8 cellular contexts compared by ENCODE assay signal in the genomic region with DNA sequence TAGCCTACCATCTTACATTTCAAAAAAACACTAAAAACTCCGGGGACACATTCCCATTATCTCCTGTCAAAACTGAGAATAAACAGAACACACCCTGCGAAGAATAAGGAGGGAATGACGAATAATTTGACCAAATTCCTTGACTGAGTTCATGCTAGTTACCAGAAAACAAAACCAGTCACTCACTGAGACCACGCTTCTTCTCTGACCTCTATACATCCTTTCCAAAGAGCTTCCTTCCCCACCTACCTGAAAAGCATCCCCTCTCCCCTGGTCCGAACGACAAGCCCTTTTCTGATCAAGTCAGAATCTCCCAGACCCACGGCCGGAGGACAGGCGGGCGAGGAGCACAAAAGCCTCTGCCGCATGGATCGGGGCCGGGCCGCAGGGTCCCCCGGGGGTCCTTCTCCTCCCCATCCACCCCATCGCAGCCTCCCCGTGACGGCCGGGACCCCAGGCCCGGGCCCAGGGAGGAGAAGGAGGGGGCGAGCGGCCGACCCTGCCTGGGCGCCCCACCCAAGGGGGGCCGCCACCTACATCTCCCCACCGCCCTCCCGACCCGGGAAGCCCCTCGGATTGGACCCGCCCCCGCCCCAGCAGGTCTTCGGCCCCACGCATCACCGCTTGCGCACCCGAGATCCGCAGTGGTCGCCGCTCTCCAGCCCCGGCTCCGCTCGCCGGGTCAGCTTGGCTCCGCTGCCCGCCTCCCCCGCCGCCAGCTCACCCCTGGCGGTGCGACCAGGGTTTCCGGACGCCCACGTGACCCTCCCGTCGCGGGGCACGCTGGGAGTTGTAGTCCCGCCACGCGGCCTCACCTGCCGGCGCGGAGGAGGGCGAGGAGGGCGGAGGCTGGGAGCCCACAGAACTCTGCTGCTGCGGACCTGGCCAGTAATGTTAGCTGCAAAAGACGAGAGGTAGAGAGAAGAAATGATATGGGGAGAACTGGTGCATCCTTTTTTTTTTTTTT. TPM values are rescaled to one million over a fixed set of nuclear protein-coding genes. Genes with fewer than 3 reads are reported as not detected.
DNase-seq lines count a peak whose midpoint lies in the region; ATAC-seq, FAIRE-seq and TF ChIP-seq lines count a peak whose summit lies in the region.

A gene with protein sequence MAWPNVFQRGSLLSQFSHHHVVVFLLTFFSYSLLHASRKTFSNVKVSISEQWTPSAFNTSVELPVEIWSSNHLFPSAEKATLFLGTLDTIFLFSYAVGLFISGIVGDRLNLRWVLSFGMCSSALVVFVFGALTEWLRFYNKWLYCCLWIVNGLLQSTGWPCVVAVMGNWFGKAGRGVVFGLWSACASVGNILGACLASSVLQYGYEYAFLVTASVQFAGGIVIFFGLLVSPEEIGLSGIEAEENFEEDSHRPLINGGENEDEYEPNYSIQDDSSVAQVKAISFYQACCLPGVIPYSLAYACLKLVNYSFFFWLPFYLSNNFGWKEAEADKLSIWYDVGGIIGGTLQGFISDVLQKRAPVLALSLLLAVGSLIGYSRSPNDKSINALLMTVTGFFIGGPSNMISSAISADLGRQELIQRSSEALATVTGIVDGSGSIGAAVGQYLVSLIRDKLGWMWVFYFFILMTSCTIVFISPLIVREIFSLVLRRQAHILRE (minus strand): TSS at position 747 of the 967 bp plus-strand sequence. CDS start 16,004 bp downstream, outside the sequence.

- no peak for TF ChIP-seq CTCF in BJ (IDR thresholded peaks at IDR 0.05; ENCODE audit: insufficient read depth, low read depth, low read length)

- POLR2A ChIA-PET in BJ (lab: Charles Lee): interaction anchor here (0.7 to 1.0 kb wide), 3 partner anchors 12 to 1004 kb away, joined by 3 to 6 read pairs (median 4); no protein-coding TSS in a partner anchor

- ATAC-seq in HG03442 (IDR thresholded peaks at IDR 0.05; ENCODE audit: unreplicated experiment): peak; percentile 94

- H3K36me3 ChIP-seq in BJ (ENCODE audit: control insufficient read depth, insufficient read depth, low read length): no peaks in the 10 kb centered on the region

- H3K4me3 ChIP-seq in BJ (ENCODE audit: low read depth, low read length): peak within 1 kb of the TSS; percentile 93

- FAIRE-seq in GM19239 (lab: Jason Lieb, UNC): peak; percentile 89

- no peak for DNase-seq in BJ (ENCODE audit: low read depth)
- DNase-seq in GM19239 (ENCODE audit: insufficient read length, low spot score): peak; percentile 93
- peak; percentile 94 for DNase-seq in NCI-H748 (lab: John Stamatoyannopoulos, UW; ENCODE audit: unreplicated experiment)
- peak; percentile 95 for DNase-seq in activated CD8-positive, alpha-beta memory T cell treated with anti-CD3 and anti-CD28 coated beads for 24 hours
- peak; percentile 79 for DNase-seq in effector CD8-positive, alpha-beta T cell (lab: John Stamatoyannopoulos, UW)
- DNase-seq in lung microvascular endothelial cell (ENCODE audit: low read depth in 2 of 2): peak; percentile 81 to 88
- DNase-seq in stimulated activated CD4-positive, alpha-beta T cell treated with anti-CD3 and anti-CD28 coated beads, TNF-alpha, amount 100 ng/mL, for 48 hours (ENCODE audit: low read depth in 3 of 3): peak; percentile 73 to 85 (median 84)

- peaks cover 10% of the 10 kb centered on the region for H3K27me3 ChIP-seq in BJ (ENCODE audit: control insufficient read depth, insufficient read depth, low read length)

- CTCF ChIA-PET in BJ (lab: Yijun Ruan, JAX): interaction anchor here (0.5 to 1.5 kb wide), 2 partner anchors 13 to 41 kb away, joined by 3 to 5 read pairs; no protein-coding TSS in a partner anchor

RNA-seq across cellular contexts. Expression of the gene that starts here (rescaled TPM):
- 35.2 and 40.2 TPM in 2 replicates for polyA plus RNA-seq in BJ (2011; rRNA removed)
- polyA minus RNA-seq in BJ (2011; rRNA and poly(A)+ RNA removed): 36.4 and 42.8 TPM in 2 replicates
- 43.6 and 62.9 TPM in 2 replicates for total RNA-seq in lung microvascular endothelial cell
